Comparison of ENCODE assay signal across 8 cellular contexts in the genomic region with DNA sequence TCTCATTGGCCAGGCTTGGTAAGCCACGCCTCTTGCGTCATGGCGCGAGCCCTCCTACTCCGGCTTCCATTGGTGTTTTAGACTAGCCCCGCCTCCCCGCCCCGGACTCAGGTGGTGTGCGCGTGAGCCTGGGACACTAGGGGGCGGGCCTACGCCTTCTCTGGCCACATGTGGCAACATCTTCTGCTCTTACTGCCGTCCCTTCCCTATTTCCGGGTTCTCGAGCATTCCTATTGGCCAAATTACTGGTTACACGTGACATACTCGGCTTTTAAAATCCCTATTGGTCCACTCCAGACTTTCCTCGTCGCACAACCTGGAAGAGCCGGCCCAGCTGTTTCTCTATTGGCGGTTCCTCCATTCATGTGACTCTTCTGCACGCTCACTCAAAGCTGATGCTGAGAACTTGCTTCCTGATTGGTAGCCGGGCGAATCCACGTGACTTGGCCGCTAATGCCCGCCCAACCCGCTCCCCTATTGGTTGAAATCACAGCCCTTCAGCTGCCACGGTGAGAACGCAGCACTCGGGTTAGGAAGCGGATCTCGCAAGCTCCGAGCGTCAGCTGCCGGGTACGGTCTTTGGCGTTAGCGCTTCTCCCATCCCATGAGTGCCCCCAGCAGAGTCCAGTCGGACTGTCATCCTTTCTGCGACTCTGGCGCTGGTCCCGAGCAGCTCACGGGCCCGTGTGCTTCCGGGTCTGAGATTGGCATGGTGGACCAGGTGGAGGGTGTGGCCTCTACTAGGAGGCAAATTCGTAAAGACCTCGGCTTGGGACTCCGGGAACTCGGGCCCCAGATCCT. TPM values are rescaled to one million over a fixed set of nuclear protein-coding genes. Genes with fewer than 3 reads are reported as not detected.
DNase-seq lines count a peak whose midpoint lies in the region; ATAC-seq lines count a peak whose summit lies in the region.

A gene with protein sequence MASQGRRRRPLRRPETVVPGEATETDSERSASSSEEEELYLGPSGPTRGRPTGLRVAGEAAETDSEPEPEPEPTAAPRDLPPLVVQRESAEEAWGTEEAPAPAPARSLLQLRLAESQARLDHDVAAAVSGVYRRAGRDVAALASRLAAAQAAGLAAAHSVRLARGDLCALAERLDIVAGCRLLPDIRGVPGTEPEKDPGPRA (plus strand): TSS at position 523 of the 801 bp plus-strand sequence. CDS start 513 bp downstream, outside the sequence.

- ATAC-seq in GM19468 (IDR thresholded peaks at IDR 0.05; ENCODE audit: extremely low read depth, unreplicated experiment), result peak; percentile 75

- DNase-seq in COLO829 (ENCODE audit: low spot score) (peak; percentile 99), HS-5 (ENCODE audit: low read depth) (peak; percentile 99), lung microvascular endothelial cell (ENCODE audit: low read depth in 2 of 2) (peak; percentile 100)
- DNase-seq in NK-92 treated with Interleukin-12 subunit alpha and Interleukin-12 subunit beta, amount 100 ng/mL, for 24 hours (lab: John Stamatoyannopoulos, UW), result peak; percentile 99
- DNase-seq in activated CD8-positive, alpha-beta memory T cell treated with anti-CD3 and anti-CD28 coated beads for 24 hours, result peak; percentile 99
- DNase-seq in effector CD8-positive, alpha-beta T cell (lab: John Stamatoyannopoulos, UW), result peak; percentile 99
- peak; percentile 99 to 100 (median 99) for DNase-seq in stimulated activated CD4-positive, alpha-beta T cell treated with anti-CD3 and anti-CD28 coated beads, TNF-alpha, amount 100 ng/mL, for 48 hours (ENCODE audit: low read depth in 3 of 3)

RNA-seq across cellular contexts. Expression of the gene that starts here (rescaled TPM):
- 2.0 and 3.8 TPM in 2 replicates for total RNA-seq in lung microvascular endothelial cell

Comparison
In these comparisons a context has a peak if more than half of its experiments do, and no peak if none do; other contexts are left out.
1. Peak in every context shown above with its lines: DNase-seq and ATAC-seq.